In the genomic region with DNA sequence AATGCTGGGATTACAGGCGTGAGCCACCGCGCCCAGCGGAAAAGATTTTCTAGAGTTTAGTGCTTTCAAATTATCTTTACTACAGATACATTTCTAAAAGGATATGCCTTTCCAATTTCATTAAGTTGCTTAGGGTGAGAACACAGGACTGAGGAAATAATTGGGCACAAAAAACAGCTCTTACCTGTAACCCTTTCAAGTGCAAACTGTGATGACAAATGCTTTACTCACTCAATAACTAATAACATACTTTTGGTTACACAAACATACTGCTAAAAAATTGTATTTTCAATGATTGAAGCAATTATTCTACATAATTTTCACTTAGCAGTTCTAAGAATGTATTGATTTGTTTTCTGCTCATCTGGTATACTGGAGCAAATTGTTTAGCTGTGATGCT, we compare ENCODE assay signal across 12 cellular contexts.
"Had no signal": no experiment of that assay in that cellular context is flagged by ENCODE, and none has a peak within 500 bp of the region (broad histone marks: within the 10 kb centered on the region; RNA-seq: fewer than 3 reads in every experiment).

No MANE protein-coding gene starts in this region.

- DNase-seq: cerebellar nuclear complex; foreskin fibroblast; kidney glomerular epithelial cell; natural killer cell; ovary; right cardiac atrium; small intestine; stimulated activated CD4-positive, alpha-beta T cell treated with anti-CD3 and anti-CD28 coated beads, Interleukin-2, amount 100 ng/mL, for 48 hours; stimulated activated naive CD4-positive, alpha-beta T cell treated with Interleukin-2 at 50 U/mL for 16 hours; thyroid gland had no signal

- H3K27me3 ChIP-seq: esophagus muscularis mucosa, hepatocyte, ovary, thyroid gland had no signal

- H3K79me2 ChIP-seq: hepatocyte had no signal

- H3K36me3 ChIP-seq: esophagus muscularis mucosa, ovary, thyroid gland had no signal

- H3K4me2 ChIP-seq: hepatocyte had no signal

- ATAC-seq: natural killer cell, right cardiac atrium had no signal

- H3K4me1 ChIP-seq: thyroid gland had no signal

- H3K9me3 ChIP-seq: esophagus muscularis mucosa, ovary, thyroid gland had no signal

- H3K4me3 ChIP-seq: esophagus muscularis mucosa, hepatocyte, ovary, thyroid gland had no signal

- H3K27ac ChIP-seq: esophagus muscularis mucosa, hepatocyte, ovary, thyroid gland had no signal
